ENCODE assay signal across 17 cellular contexts in genomic region chr10:104040862-104041789, GRCh38. TPM values are rescaled to one million over a fixed set of nuclear protein-coding genes. Genes with fewer than 3 reads are reported as not detected.
DNase-seq lines count a peak whose midpoint lies in the region; ATAC-seq and TF ChIP-seq lines count a peak whose summit lies in the region.
"Had no signal": no experiment of that assay in that cellular context is flagged by ENCODE, and none has a peak within 500 bp of the region (broad histone marks: within the 10 kb centered on the region; RNA-seq: fewer than 3 reads in every experiment).

No MANE protein-coding gene starts in this region.

- TF ChIP-seq CTCF in progenitor cell of endocrine pancreas (IDR thresholded peaks at IDR 0.05; ENCODE audit: unreplicated experiment), result no peak

- no peaks in the 10 kb centered on the region for H3K9me3 Mint-ChIP-seq in activated naive CD4-positive, alpha-beta T cell treated with anti-CD3 and anti-CD28 coated beads, Interleukin-2, amount 50 U/mL, for 72 hours
- no peaks in the 10 kb centered on the region for H3K9me3 Mint-ChIP-seq in activated naive CD4-positive, alpha-beta T cell treated with anti-CD3 and anti-CD28 coated beads for 36 hours
- H3K9me3 Mint-ChIP-seq in progenitor cell of endocrine pancreas (ENCODE audit: low read depth), result no peaks in the 10 kb centered on the region
- H3K9me3 Mint-ChIP-seq: CD14-positive monocyte had no signal

- intact Hi-C loops in activated naive CD4-positive, alpha-beta T cell treated with anti-CD3 and anti-CD28 coated beads for 36 hours (cut with micrococcal nuclease), result no loop called here

- no peaks in the 10 kb centered on the region for H3K4me1 Mint-ChIP-seq in activated naive CD4-positive, alpha-beta T cell treated with anti-CD3 and anti-CD28 coated beads for 36 hours (ENCODE audit: low read depth)
- H3K4me1 Mint-ChIP-seq in progenitor cell of endocrine pancreas (ENCODE audit: low read depth), result no peaks in the 10 kb centered on the region
- H3K4me1 Mint-ChIP-seq: CD14-positive monocyte had no signal

- peak overlapping the region; percentile 44 to 54 for H3K27ac Mint-ChIP-seq in activated naive CD4-positive, alpha-beta T cell treated with anti-CD3 and anti-CD28 coated beads, Interleukin-2, amount 50 U/mL, for 72 hours
- H3K27ac Mint-ChIP-seq in activated naive CD4-positive, alpha-beta T cell treated with anti-CD3 and anti-CD28 coated beads for 36 hours, result no peak overlapping the region
- no peak overlapping the region for H3K27ac Mint-ChIP-seq in progenitor cell of endocrine pancreas

- ATAC-seq in activated naive CD4-positive, alpha-beta T cell treated with anti-CD3 and anti-CD28 coated beads, Interleukin-2, amount 50 U/mL, for 72 hours, result no peak
- ATAC-seq: Right ventricle myocardium inferior had no signal

- in situ Hi-C loops in G401 (cut with HindIII; ENCODE audit: low sequenced_read_pairs), result no loop called here

- DNase-seq in NCI-H1105 treated with DMSO at 0.1 percent for 48 hours (lab: John Stamatoyannopoulos, UW) (peak; percentile 8), NCI-H1105 (lab: John Stamatoyannopoulos, UW) (no peak), ecto neural progenitor cell (ENCODE audit: low spot score) (peak; percentile 31), progenitor cell of endocrine pancreas (ENCODE audit: low spot score, unreplicated experiment) (no peak), G401 (ENCODE audit: low spot score) (no peak), mesenteric fat pad (ENCODE audit: low spot score) (no peak)
- no peak for DNase-seq in activated naive CD4-positive, alpha-beta T cell treated with anti-CD3 and anti-CD28 coated beads, Interleukin-2, amount 50 U/mL, for 72 hours (ENCODE audit: low spot score in 2 of 2)
- DNase-seq in activated naive CD4-positive, alpha-beta T cell treated with anti-CD3 and anti-CD28 coated beads for 36 hours, result no peak
- DNase-seq: 8988T, DMS79, KG1, NCI-H1436 treated with DMSO at 0.1 percent for 48 hours, NCI-H2081, NCI-H524 had no signal

- CTCF ChIA-PET in activated naive CD4-positive, alpha-beta T cell treated with anti-CD3 and anti-CD28 coated beads for 36 hours (lab: Charles Lee), result no interaction called here

- no peaks in the 10 kb centered on the region for H3K36me3 Mint-ChIP-seq in activated naive CD4-positive, alpha-beta T cell treated with anti-CD3 and anti-CD28 coated beads, Interleukin-2, amount 50 U/mL, for 72 hours
- no peaks in the 10 kb centered on the region for H3K36me3 Mint-ChIP-seq in activated naive CD4-positive, alpha-beta T cell treated with anti-CD3 and anti-CD28 coated beads for 36 hours (ENCODE audit: low read depth)
- H3K36me3 Mint-ChIP-seq in progenitor cell of endocrine pancreas (ENCODE audit: insufficient read depth), result no peaks in the 10 kb centered on the region
- H3K36me3 Mint-ChIP-seq: CD14-positive monocyte had no signal

- no peaks in the 10 kb centered on the region for H3K27me3 Mint-ChIP-seq in activated naive CD4-positive, alpha-beta T cell treated with anti-CD3 and anti-CD28 coated beads for 36 hours (ENCODE audit: low read depth)
- peaks cover 4% of the 10 kb centered on the region for H3K27me3 Mint-ChIP-seq in progenitor cell of endocrine pancreas

- H3K4me3 Mint-ChIP-seq in activated naive CD4-positive, alpha-beta T cell treated with anti-CD3 and anti-CD28 coated beads for 36 hours, result no peak overlapping the region
- no peak overlapping the region for H3K4me3 Mint-ChIP-seq in progenitor cell of endocrine pancreas (ENCODE audit: low read depth)
- H3K4me3 Mint-ChIP-seq: CD14-positive monocyte had no signal

RNA-seq across cellular contexts. Expression of gene COL17A1, which starts 44.6 kb away (rescaled TPM):
- total RNA-seq in activated naive CD4-positive, alpha-beta T cell treated with anti-CD3 and anti-CD28 coated beads, Interleukin-2, amount 50 U/mL, for 72 hours, result not detected
- not detected for total RNA-seq in activated naive CD4-positive, alpha-beta T cell treated with anti-CD3 and anti-CD28 coated beads for 36 hours
- total RNA-seq in progenitor cell of endocrine pancreas (0.78 and 0.86 TPM in 2 replicates), mesenteric fat pad (0.19 TPM)
- 0.03 and 0.06 TPM in 2 replicates for total RNA-seq in G401 (2014; rRNA removed; shearing (Covaris generic))
- total RNA-seq: H4 had no signal

Comparison
In these comparisons a context has a peak if more than half of its experiments do, and no peak if none do; other contexts are left out.
1. DNase-seq: peak in NCI-H1105 treated with DMSO at 0.1 percent for 48 hours (single experiment) and ecto neural progenitor cell (single experiment); none in NCI-H1105 (single experiment), activated naive CD4-positive, alpha-beta T cell treated with anti-CD3 and anti-CD28 coated beads, Interleukin-2, amount 50 U/mL, for 72 hours (0 of 2), activated naive CD4-positive, alpha-beta T cell treated with anti-CD3 and anti-CD28 coated beads for 36 hours (single experiment), progenitor cell of endocrine pancreas (single experiment), G401 (single experiment) and mesenteric fat pad (single experiment).
2. H3K27ac Mint-ChIP-seq: peak in activated naive CD4-positive, alpha-beta T cell treated with anti-CD3 and anti-CD28 coated beads, Interleukin-2, amount 50 U/mL, for 72 hours (2 of 2); none in activated naive CD4-positive, alpha-beta T cell treated with anti-CD3 and anti-CD28 coated beads for 36 hours (single experiment) and progenitor cell of endocrine pancreas (single experiment).